Comparison of ENCODE assay signal across 3 cellular contexts in the genomic region with DNA sequence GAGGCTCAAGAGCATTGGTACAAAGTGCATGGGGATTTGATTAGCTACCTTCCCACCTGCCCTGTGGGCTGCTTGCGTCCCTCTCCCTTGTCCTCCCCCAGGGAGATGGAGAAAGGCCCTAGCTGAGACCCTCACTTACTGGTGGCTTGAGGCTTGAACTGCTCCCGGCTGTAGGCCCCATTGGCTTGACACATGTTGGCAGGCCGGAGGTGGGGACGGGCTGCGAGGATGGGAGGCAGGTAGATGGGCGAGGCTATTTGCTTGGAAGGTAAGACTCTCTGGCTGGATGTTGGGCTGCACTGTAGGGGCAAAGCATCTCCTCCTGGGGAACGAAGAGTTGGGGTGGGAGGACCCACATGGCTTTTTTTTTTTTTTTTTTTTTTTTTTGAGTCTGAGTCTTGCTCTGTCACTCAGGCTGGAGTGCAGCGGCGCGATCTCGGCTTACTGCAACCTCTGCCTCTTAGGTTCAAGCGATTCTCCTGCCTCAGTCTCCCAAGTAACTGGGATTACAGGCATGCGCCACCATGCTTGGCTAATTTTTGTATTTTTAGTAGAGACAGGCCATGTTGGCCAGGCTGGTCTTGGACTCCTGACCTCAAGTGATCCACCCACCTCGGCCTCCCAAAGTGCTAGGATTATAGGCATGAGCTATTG. TPM values are rescaled to one million over a fixed set of nuclear protein-coding genes. Genes with fewer than 3 reads are reported as not detected.
"Had no signal": no experiment of that assay in that cellular context is flagged by ENCODE, and none has a peak within 500 bp of the region (broad histone marks: within the 10 kb centered on the region; RNA-seq: fewer than 3 reads in every experiment).

No MANE protein-coding gene starts in this region.

RNA-seq across cellular contexts. Expression of gene C22orf23, which starts 6.1 kb away (rescaled TPM):
- total RNA-seq: SJSA1 had no signal

RNA-seq across cellular contexts. Expression of gene SOX10, which starts 37.1 kb away (rescaled TPM):
- total RNA-seq: M059J, SJSA1 had no signal
- polyA plus RNA-seq: SK-N-SH had no signal
